ENCODE assay signal across 2 cellular contexts in genomic region chr18:9057646-9058045, GRCh38.
TF ChIP-seq lines count a peak whose summit lies in the region.

No MANE protein-coding gene starts in this region.

TF ChIP-seq in GM23338, 12 proteins besides CTCF, POLR2A, EP300 and RAD21 (continued from another document):
- TF ChIP-seq ZNF331 (CRISPR knock-in tag; IDR thresholded peaks at IDR 0.05; ENCODE audit: low read depth) (no peak), ZNF462 (CRISPR knock-in tag; IDR thresholded peaks at IDR 0.05) (no peak), REST (IDR thresholded peaks at IDR 0.05; ENCODE audit: unreplicated experiment) (no peak), ETS1 (IDR thresholded peaks at IDR 0.05) (no peak), POLR2AphosphoS5 (IDR thresholded peaks at IDR 0.05; ENCODE audit: low read depth) (no peak), NANOG (IDR thresholded peaks at IDR 0.05; ENCODE audit: borderline replicate concordance) (no peak), EZH2 (IDR thresholded peaks at IDR 0.05; ENCODE audit: low read depth, unreplicated experiment) (no peak), CREB1 (CRISPR knock-in tag; IDR thresholded peaks at IDR 0.05; ENCODE audit: low read depth) (no peak), EZH2phosphoT487 (IDR thresholded peaks at IDR 0.05; ENCODE audit: unreplicated experiment) (no peak), JUNB (IDR thresholded peaks at IDR 0.05; ENCODE audit: unreplicated experiment) (no peak)
TF ChIP-seq in GM23338: peak in this region for 0.

TF ChIP-seq in GM12878, 131 proteins besides CTCF, POLR2A, EP300 and RAD21:
- TF ChIP-seq MAX (IDR thresholded peaks at IDR 0.05; ENCODE audit: low read depth, low read length): no peak
- peak; percentile 10 for TF ChIP-seq USF1 (IDR thresholded peaks at IDR 0.05; ENCODE audit: borderline replicate concordance, extremely low read length, insufficient read depth, low read depth, low read length)
- TF ChIP-seq BHLHE40 (IDR thresholded peaks at IDR 0.05; ENCODE audit: borderline replicate concordance in 1 of 2, low read depth in 2 of 2, low read length in 1 of 2): 0 out of 4 replicates have a peak, but pooled peaks of 1 of the 2 experiments have one; percentile 6
TF ChIP-seq in GM12878: peak in this region for 2.
